In genomic region chr5:113119271-113119924, GRCh38 we compare ENCODE assay signal across 14 cellular contexts.
DNase-seq lines count a peak whose midpoint lies in the region; ATAC-seq, FAIRE-seq and TF ChIP-seq lines count a peak whose summit lies in the region.
"Had no signal": no experiment of that assay in that cellular context is flagged by ENCODE, and none has a peak within 500 bp of the region (broad histone marks: within the 10 kb centered on the region; RNA-seq: fewer than 3 reads in every experiment).

No MANE protein-coding gene starts in this region.

- intact Hi-C loops in kidney (cut with DNase I), result no loop called here
- intact Hi-C loops in posterior vena cava (cut with DNase I), result no loop called here

- no peaks in the 10 kb centered on the region for H3K36me3 ChIP-seq in kidney (ENCODE audit: control insufficient read depth in 1 of 2, insufficient read depth in 2 of 2, low read length in 2 of 2)

- no peak for FAIRE-seq in kidney (lab: Jason Lieb, UNC)
- FAIRE-seq: A549, GM18507 had no signal

- peaks cover 4 to 8% of the 10 kb centered on the region in 2 donors for H3K4me1 ChIP-seq in kidney (ENCODE audit: control insufficient read depth in 1 of 2, insufficient read depth in 1 of 2, low read depth in 1 of 2, low read length in 2 of 2)
- H3K4me1 ChIP-seq: A549 had no signal

- no peak overlapping the region for H3K9ac ChIP-seq in kidney (ENCODE audit: low read length in 2 of 2)

- peak overlapping the region in 1 of 2 donors; percentile 24 for H3K27ac ChIP-seq in kidney (ENCODE audit: low read depth in 2 of 2, low read length in 2 of 2)
- H3K27ac ChIP-seq: A549 had no signal

- H3K4me3 ChIP-seq in choroid plexus epithelial cell (ENCODE audit: low read depth, low read length) (no peak overlapping the region), kidney (ENCODE audit: low read length in 2 of 2) (no peak overlapping the region)
- H3K4me3 ChIP-seq: A549 had no signal

- DNase-seq in AG20443 (ENCODE audit: low spot score) (peak; percentile 43), choroid plexus epithelial cell (ENCODE audit: low read depth) (peak; percentile 24), kidney (peak; percentile 84), posterior vena cava (ENCODE audit: low spot score) (peak; percentile 85), HK-2 (ENCODE audit: unreplicated experiment) (no peak), NOMO-1 (lab: John Stamatoyannopoulos, UW; ENCODE audit: unreplicated experiment in 2 of 2) (no peak)
- DNase-seq in activated CD4-positive, CD25-positive, alpha-beta regulatory T cell (lab: John Stamatoyannopoulos, UW), result no peak
- DNase-seq: stimulated activated CD4-positive, alpha-beta T cell treated with anti-CD3 and anti-CD28 coated beads, Interleukin-1b, Interleukin-23, amount 100 ng/mL, for 48 hours; stimulated activated naive CD4-positive, alpha-beta T cell had no signal

- ATAC-seq in GM21515 (IDR thresholded peaks at IDR 0.05; ENCODE audit: unreplicated experiment), result no peak
- ATAC-seq: A549; activated naive CD4-positive, alpha-beta T cell treated with anti-CD3 and anti-CD28 coated beads, Interleukin-2, amount 50 U/mL, for 72 hours; natural killer cell treated with Interleukin-12 subunit alpha and Interleukin-12 subunit beta and Interleukin-15 and Interleukin-18, amount 100 ng/mL, for 72 hours had no signal

- TF ChIP-seq CTCF in choroid plexus epithelial cell (conservative IDR thresholded peaks at IDR 0.05; ENCODE audit: low read depth, low read length) (no peak), kidney (IDR thresholded peaks at IDR 0.05; ENCODE audit: borderline replicate concordance, extremely low read depth, insufficient read depth) (no peak)

- H3K9me3 ChIP-seq in kidney (ENCODE audit: control insufficient read depth in 1 of 2, low read length in 2 of 2), result no peaks in the 10 kb centered on the region
- H3K9me3 ChIP-seq: A549 had no signal

Comparison
In these comparisons a context has a peak if more than half of its experiments do, and no peak if none do; other contexts are left out.
1. DNase-seq: peak in AG20443 (single experiment), choroid plexus epithelial cell (single experiment), kidney (single experiment) and posterior vena cava (single experiment); none in activated CD4-positive, CD25-positive, alpha-beta regulatory T cell (0 of 4), HK-2 (single experiment) and NOMO-1 (0 of 2).